8 cellular contexts compared by ENCODE assay signal in the genomic region with DNA sequence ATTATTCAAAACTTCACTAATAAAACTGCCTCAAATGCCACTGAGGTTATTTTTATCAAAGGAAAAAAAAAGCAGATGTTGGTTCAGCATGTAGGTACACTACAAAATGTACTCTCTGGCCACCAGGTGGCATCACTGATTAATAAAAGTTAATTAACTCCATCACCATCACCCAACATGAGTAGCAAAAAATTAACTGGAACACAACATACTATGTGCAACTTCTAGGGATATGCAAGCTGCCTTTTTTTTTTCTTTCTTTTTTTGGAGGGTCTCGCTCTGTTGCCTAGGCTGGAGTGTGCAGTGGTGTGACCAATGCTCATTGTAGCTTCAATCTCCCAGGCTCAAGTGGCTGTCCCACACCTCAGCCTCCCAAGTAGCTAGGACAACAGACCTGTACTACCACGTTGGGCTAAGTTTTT. TPM values are rescaled to one million over a fixed set of nuclear protein-coding genes. Genes with fewer than 3 reads are reported as not detected.
DNase-seq lines count a peak whose midpoint lies in the region; ATAC-seq and TF ChIP-seq lines count a peak whose summit lies in the region.

No MANE protein-coding gene starts in this region.

- H3K4me1 ChIP-seq in CD4-positive, alpha-beta memory T cell (ENCODE audit: insufficient read depth, low read length) = no peaks in the 10 kb centered on the region
- peaks cover 0 to 22% (median 9%) of the 10 kb centered on the region in 4 donors for H3K4me1 ChIP-seq in stomach

- TF ChIP-seq CTCF in epithelial cell of proximal tubule (conservative IDR thresholded peaks at IDR 0.05; ENCODE audit: low read depth, low read length) (peak; percentile 65), stomach (IDR thresholded peaks at IDR 0.05) (peak in 5 of 7 experiments; percentile 44 to 83 (median 75))

- POLR2A ChIA-PET in CD4-positive, alpha-beta memory T cell (lab: Charles Lee; ENCODE audit: partially characterized antibody) = no interaction called here

- no peaks in the 10 kb centered on the region for H3K9me3 ChIP-seq in CD4-positive, alpha-beta memory T cell (ENCODE audit: control insufficient read depth in 1 of 2, low read length in 2 of 2)
- no peaks in the 10 kb centered on the region for H3K9me3 ChIP-seq in stomach

- H3K27me3 Mint-ChIP-seq in CD4-positive, alpha-beta memory T cell = no peaks in the 10 kb centered on the region
- no peaks in the 10 kb centered on the region for H3K27me3 Mint-ChIP-seq in naive B cell

- H3K36me3 Mint-ChIP-seq in CD4-positive, alpha-beta memory T cell = no peaks in the 10 kb centered on the region
- H3K36me3 Mint-ChIP-seq in naive B cell = no peaks in the 10 kb centered on the region

- CTCF ChIA-PET in CD4-positive, alpha-beta memory T cell (lab: Charles Lee; ENCODE audit: partially characterized antibody) = interaction anchor here (0.6 to 8.0 kb wide), 23 partner anchors 9 to 455 kb away, joined by 3 to 240 read pairs (median 3); a partner anchor contains a TSS

- H3K4me3 ChIP-seq in CD4-positive, alpha-beta memory T cell (ENCODE audit: low read length in 2 of 2) = no peak overlapping the region
- H3K4me3 ChIP-seq in epithelial cell of proximal tubule (ENCODE audit: low read depth, low read length) (no peak overlapping the region), stomach (no peak overlapping the region)

- no peak overlapping the region for H3K27ac ChIP-seq in CD4-positive, alpha-beta memory T cell (ENCODE audit: low read depth, low read length)
- H3K27ac ChIP-seq in stomach = peak overlapping the region in 2 of 5 donors; percentile 12 to 60

- WGBS in stomach, 5 donors = 42 to 58% (median 46%) methylated on average over 2 of the region's 2 CpGs

- H3K9me3 Mint-ChIP-seq in CD4-positive, alpha-beta memory T cell = no peaks in the 10 kb centered on the region
- H3K9me3 Mint-ChIP-seq in naive B cell = no peaks in the 10 kb centered on the region

- TF ChIP-seq EP300 in stomach (IDR thresholded peaks at IDR 0.05) = no peak

- peak; percentile 57 for ATAC-seq in GM19328 (IDR thresholded peaks at IDR 0.05; ENCODE audit: unreplicated experiment)
- peak; percentile 80 to 88 for ATAC-seq in naive B cell (ENCODE audit: low read depth in 2 of 2)

- intact Hi-C loops in CD4-positive, alpha-beta memory T cell (cut with micrococcal nuclease) = loop anchor here (1.0 to 5.0 kb wide), 5 partner anchors 100 to 1400 kb away; a partner anchor contains a TSS
- intact Hi-C loops in stomach (cut with DNase I; ENCODE audit: low total_unique reads) = loop anchor here (5.0 to 10.0 kb wide), 2 partner anchors 220 to 418 kb away; no protein-coding TSS in a partner anchor

- DNase-seq in CD4-positive, alpha-beta memory T cell = peak; percentile 63 to 72 (median 66)
- DNase-seq in HT1080 (ENCODE audit: low read depth) = peak; percentile 83
- peak; percentile 79 for DNase-seq in NOMO-1 treated with DMSO at 0.1 percent for 48 hours (lab: John Stamatoyannopoulos, UW; ENCODE audit: unreplicated experiment)
- peak; percentile 40 for DNase-seq in activated CD8-positive, alpha-beta memory T cell treated with anti-CD3 and anti-CD28 coated beads, Interleukin-2, amount 50 U/mL, for 1 hour (ENCODE audit: extremely low read depth)
- peak; percentile 70 for DNase-seq in epithelial cell of proximal tubule (ENCODE audit: low read depth)
- peak; percentile 66 for DNase-seq in naive B cell
- peak; percentile 74 for DNase-seq in stomach

- H3K27ac Mint-ChIP-seq in CD4-positive, alpha-beta memory T cell = no peak overlapping the region
- H3K27ac Mint-ChIP-seq in naive B cell = no peak overlapping the region

- no peaks in the 10 kb centered on the region for H3K27me3 ChIP-seq in CD4-positive, alpha-beta memory T cell (ENCODE audit: insufficient read depth, low read length)
- no peaks in the 10 kb centered on the region for H3K27me3 ChIP-seq in stomach

- H3K4me3 Mint-ChIP-seq in CD4-positive, alpha-beta memory T cell = no peak overlapping the region
- no peak overlapping the region for H3K4me3 Mint-ChIP-seq in naive B cell

- TF ChIP-seq POLR2A in stomach (IDR thresholded peaks at IDR 0.05) = no peak

- H3K36me3 ChIP-seq in CD4-positive, alpha-beta memory T cell (ENCODE audit: insufficient read depth, low read length) = no peaks in the 10 kb centered on the region
- peaks cover 0 to 13% (median 6%) of the 10 kb centered on the region in 4 donors for H3K36me3 ChIP-seq in stomach

- H3K4me1 Mint-ChIP-seq in CD4-positive, alpha-beta memory T cell = no peaks in the 10 kb centered on the region
- H3K4me1 Mint-ChIP-seq in naive B cell = no peaks in the 10 kb centered on the region

RNA-seq across cellular contexts. Expression of a gene that starts 43.8 kb away (rescaled TPM):
- total RNA-seq in CD4-positive, alpha-beta memory T cell = 10 to 100 TPM; 45.4 to 55.4 TPM
- 10 to 100 TPM in 1 of 2 donors, 1 to 10 TPM in 1; 8.5 to 13.7 TPM for polyA plus RNA-seq in CD4-positive, alpha-beta memory T cell
- total RNA-seq in HT1080 (2014; rRNA removed; shearing (Covaris generic)) = 11.5 and 25.3 TPM in 2 replicates
- 11.3 and 13.6 TPM in 2 replicates for polyA plus RNA-seq in HT1080 (2015; cell fraction: cytosol; rRNA removed)
- polyA plus RNA-seq in HT1080 (2015; cell fraction: nucleus; rRNA removed) = 93.4 and 98.2 TPM in 2 replicates
- total RNA-seq in epithelial cell of proximal tubule (31.2 and 43.4 TPM in 2 replicates), stomach (10 to 100 TPM; 29.5 to 76.4 (median 45.5) TPM)
- polyA plus RNA-seq in naive B cell (ENCODE audit: low read depth in 6 of 6) (10 to 100 TPM in 5 of 6 donors, 1 to 10 TPM in 1; 8.1 to 17.1 (median 11.5) TPM), stomach (10 to 100 TPM in 2 of 3 donors, 1 to 10 TPM in 1; 8.7 to 21.0 (median 15.3) TPM)
